1 cellular context compared by ENCODE assay signal in the genomic region with DNA sequence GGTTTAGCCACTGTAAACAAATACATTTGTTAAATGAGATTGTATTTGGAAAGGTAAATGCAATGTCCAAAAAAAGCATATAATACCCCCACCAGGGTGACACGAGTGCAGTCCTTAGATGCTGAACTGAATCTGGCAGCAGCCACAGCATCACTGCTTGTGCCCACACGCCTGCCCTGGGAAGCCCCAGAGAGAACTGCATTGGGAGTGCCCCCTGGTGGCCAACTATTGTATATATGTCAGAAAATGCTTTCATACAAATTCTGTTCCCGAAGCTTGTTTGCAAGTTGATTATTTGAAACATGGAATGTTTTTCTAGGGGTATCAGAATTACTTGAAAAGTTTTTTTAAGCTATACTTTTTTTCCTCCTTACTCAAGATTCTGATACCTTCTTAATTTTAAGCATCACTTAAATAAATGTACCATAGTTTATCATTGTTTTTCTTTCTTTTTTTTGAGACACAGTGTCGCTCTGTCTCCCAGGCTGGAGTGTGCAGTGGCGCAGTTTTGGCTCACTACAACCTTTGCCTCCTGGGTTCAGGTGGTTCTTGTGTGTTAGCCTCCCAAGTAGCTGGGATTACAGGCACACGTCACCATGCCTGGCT.
TF ChIP-seq lines count a peak whose summit lies in the region.

No MANE protein-coding gene starts in this region.

TF ChIP-seq in endothelial cell of umbilical vein, 7 proteins besides CTCF, POLR2A, EP300 and RAD21:
- TF ChIP-seq, protein P1, sequence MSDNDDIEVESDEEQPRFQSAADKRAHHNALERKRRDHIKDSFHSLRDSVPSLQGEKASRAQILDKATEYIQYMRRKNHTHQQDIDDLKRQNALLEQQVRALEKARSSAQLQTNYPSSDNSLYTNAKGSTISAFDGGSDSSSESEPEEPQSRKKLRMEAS (IDR thresholded peaks at IDR 0.05; ENCODE audit: insufficient read depth, insufficient read length): no peak
- TF ChIP-seq POLR2AphosphoS5 (IDR thresholded peaks at IDR 0.05; ENCODE audit: insufficient read depth, low read depth, low read length): no peak
- TF ChIP-seq EZH2 (IDR thresholded peaks at IDR 0.05; ENCODE audit: borderline replicate concordance, low read depth, low read length, severe bottlenecking): no peak
- no peak for TF ChIP-seq MYC (IDR thresholded peaks at IDR 0.05; ENCODE audit: low read depth, low read length)
- TF ChIP-seq GATA2 (IDR thresholded peaks at IDR 0.05; ENCODE audit: insufficient read depth, insufficient read length, low read depth, low read length): no peak
